Comparison of ENCODE assay signal across 1 cellular context in genomic region chr19:7639863-7640348, GRCh38.
TF ChIP-seq lines count a peak whose summit lies in the region.

No MANE protein-coding gene starts in this region.

TF ChIP-seq in HEK293, 187 proteins besides CTCF, POLR2A, EP300 and RAD21 (continued from another document):
- TF ChIP-seq, protein P1, sequence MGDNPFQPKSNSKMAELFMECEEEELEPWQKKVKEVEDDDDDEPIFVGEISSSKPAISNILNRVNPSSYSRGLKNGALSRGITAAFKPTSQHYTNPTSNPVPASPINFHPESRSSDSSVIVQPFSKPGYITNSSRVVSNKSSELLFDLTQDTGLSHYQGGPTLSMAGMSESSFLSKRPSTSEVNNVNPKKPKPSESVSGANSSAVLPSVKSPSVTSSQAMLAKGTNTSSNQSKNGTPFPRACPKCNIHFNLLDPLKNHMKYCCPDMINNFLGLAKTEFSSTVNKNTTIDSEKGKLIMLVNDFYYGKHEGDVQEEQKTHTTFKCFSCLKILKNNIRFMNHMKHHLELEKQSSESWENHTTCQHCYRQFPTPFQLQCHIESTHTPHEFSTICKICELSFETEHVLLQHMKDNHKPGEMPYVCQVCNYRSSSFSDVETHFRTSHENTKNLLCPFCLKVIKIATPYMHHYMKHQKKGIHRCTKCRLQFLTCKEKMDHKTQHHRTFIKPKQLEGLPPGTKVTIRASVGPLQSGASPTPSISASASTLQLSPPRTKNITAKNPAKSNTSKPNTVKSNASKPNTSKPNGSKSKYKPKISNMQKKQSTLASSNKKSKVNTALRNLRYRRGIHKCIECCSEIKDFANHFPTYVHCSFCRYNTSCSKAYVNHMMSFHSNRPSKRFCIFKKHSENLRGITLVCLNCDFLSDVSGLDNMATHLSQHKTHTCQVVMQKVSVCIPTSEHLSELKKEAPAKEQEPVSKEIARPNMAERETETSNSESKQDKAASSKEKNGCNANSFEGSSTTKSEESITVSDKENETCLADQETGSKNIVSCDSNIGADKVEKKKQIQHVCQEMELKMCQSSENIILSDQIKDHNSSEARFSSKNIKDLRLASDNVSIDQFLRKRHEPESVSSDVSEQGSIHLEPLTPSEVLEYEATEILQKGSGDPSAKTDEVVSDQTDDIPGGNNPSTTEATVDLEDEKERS (tag by site-specific recombination; IDR thresholded peaks at IDR 0.05) = no peak
- no peak for TF ChIP-seq ZBTB49 (tag by site-specific recombination; IDR thresholded peaks at IDR 0.05; ENCODE audit: low read depth)
- TF ChIP-seq ZNF623 (tag by site-specific recombination; IDR thresholded peaks at IDR 0.05) = no peak
- TF ChIP-seq TRIM28 (IDR thresholded peaks at IDR 0.05; ENCODE audit: borderline replicate concordance, low read length) = no peak
- 0 out of 2 replicates have a peak, but pooled peaks have one; percentile 11 for TF ChIP-seq YY2 (tag by site-specific recombination; IDR thresholded peaks at IDR 0.05)
- TF ChIP-seq, protein P2, sequence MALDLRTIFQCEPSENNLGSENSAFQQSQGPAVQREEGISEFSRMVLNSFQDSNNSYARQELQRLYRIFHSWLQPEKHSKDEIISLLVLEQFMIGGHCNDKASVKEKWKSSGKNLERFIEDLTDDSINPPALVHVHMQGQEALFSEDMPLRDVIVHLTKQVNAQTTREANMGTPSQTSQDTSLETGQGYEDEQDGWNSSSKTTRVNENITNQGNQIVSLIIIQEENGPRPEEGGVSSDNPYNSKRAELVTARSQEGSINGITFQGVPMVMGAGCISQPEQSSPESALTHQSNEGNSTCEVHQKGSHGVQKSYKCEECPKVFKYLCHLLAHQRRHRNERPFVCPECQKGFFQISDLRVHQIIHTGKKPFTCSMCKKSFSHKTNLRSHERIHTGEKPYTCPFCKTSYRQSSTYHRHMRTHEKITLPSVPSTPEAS (tag by site-specific recombination; IDR thresholded peaks at IDR 0.05) = peak; percentile 99
- no peak for TF ChIP-seq KLF9 (tag by site-specific recombination; IDR thresholded peaks at IDR 0.05; ENCODE audit: low read depth)
- peak; percentile 56; the same call in 1 of the 2 replicates for TF ChIP-seq ZNF18 (tag by site-specific recombination; IDR thresholded peaks at IDR 0.05)
